In genomic region chr2:173550143-173550542, GRCh38 we compare ENCODE assay signal across 21 cellular contexts.
A peak's percentile ranks its signal among the peaks of the same experiment; 100 is the strongest.
DNase-seq lines count a peak whose midpoint lies in the region; ATAC-seq and TF ChIP-seq lines count a peak whose summit lies in the region.
"Had no signal": no experiment of that assay in that cellular context is flagged by ENCODE, and none has a peak within 500 bp of the region (broad histone marks: within the 10 kb centered on the region; RNA-seq: fewer than 3 reads in every experiment).

No MANE protein-coding gene starts in this region.

- H3K4me3 Mint-ChIP-seq in CD14-positive monocyte, result no peak overlapping the region
- H3K4me3 Mint-ChIP-seq: activated CD4-positive, alpha-beta memory T cell treated with anti-CD3 and anti-CD28 coated beads, Interleukin-2, amount 10 ng/mL, durations not matched to agents 7 days and 5 days; activated naive CD8-positive, alpha-beta T cell treated with anti-CD3 and anti-CD28 coated beads for 36 hours had no signal

- TF ChIP-seq CTCF in AG04449 (IDR thresholded peaks at IDR 0.05; ENCODE audit: insufficient read depth, low read length, missing control alignments) (no peak), fibroblast of the aortic adventitia (IDR thresholded peaks at IDR 0.05; ENCODE audit: insufficient read depth, low read length) (no peak), upper lobe of right lung (IDR thresholded peaks at IDR 0.05) (no peak), CD14-positive monocyte (IDR thresholded peaks at IDR 0.05) (no peak), GM10248 (IDR thresholded peaks at IDR 0.05; ENCODE audit: control extremely low read depth, extremely low read depth, low read depth, missing control alignments) (no peak)

- H3K4me1 ChIP-seq in GM23248 (ENCODE audit: insufficient read depth) (peaks cover 17% of the 10 kb centered on the region), upper lobe of right lung (no peaks in the 10 kb centered on the region)
- H3K4me1 ChIP-seq: HAP-1 had no signal

- peaks cover 7% of the 10 kb centered on the region for H3K4me1 Mint-ChIP-seq in CD14-positive monocyte
- H3K4me1 Mint-ChIP-seq: activated CD4-positive, alpha-beta memory T cell treated with anti-CD3 and anti-CD28 coated beads, Interleukin-2, amount 10 ng/mL, durations not matched to agents 7 days and 5 days had no signal

- peaks cover 9% of the 10 kb centered on the region for H3F3A ChIP-seq in GM23248 (ENCODE audit: insufficient read depth)

- no peaks in the 10 kb centered on the region for H4K20me1 ChIP-seq in GM23248 (ENCODE audit: insufficient read depth)

- H3K4me3 ChIP-seq in AG04449 (ENCODE audit: low read depth, low read length) (no peak overlapping the region), GM23248 (no peak overlapping the region), fibroblast of the aortic adventitia (ENCODE audit: low read depth, low read length) (no peak overlapping the region), upper lobe of right lung (no peak overlapping the region)
- H3K4me3 ChIP-seq: HAP-1 had no signal

- POLR2A ChIA-PET in AG04449 (lab: Yijun Ruan, JAX) (no interaction called here), GM10248 (lab: Yijun Ruan, JAX) (no interaction called here)

- H3K36me3 Mint-ChIP-seq in CD14-positive monocyte, result no peaks in the 10 kb centered on the region
- H3K36me3 Mint-ChIP-seq: activated naive CD8-positive, alpha-beta T cell treated with anti-CD3 and anti-CD28 coated beads for 36 hours had no signal

- intact Hi-C loops in upper lobe of right lung (cut with DNase I), result no loop called here
- intact Hi-C loops in CD14-positive monocyte (cut with micrococcal nuclease), result no loop called here

- peaks cover 9% of the 10 kb centered on the region for H3K27me3 ChIP-seq in GM23248 (replicated peaks; ENCODE audit: insufficient read depth)
- no peaks in the 10 kb centered on the region for H3K27me3 ChIP-seq in upper lobe of right lung

- H3K9ac ChIP-seq in GM23248, result no peak overlapping the region

- in situ Hi-C loops in GM23248 (cut with MboI), result no loop called here

- H3K36me3 ChIP-seq in GM23248 (ENCODE audit: low read depth), result no peaks in the 10 kb centered on the region
- no peaks in the 10 kb centered on the region for H3K36me3 ChIP-seq in upper lobe of right lung
- H3K36me3 ChIP-seq: HAP-1 had no signal

- no peak for ATAC-seq in upper lobe of right lung
- ATAC-seq: sciatic nerve had no signal

- H3K27me3 Mint-ChIP-seq in CD14-positive monocyte (ENCODE audit: low read depth in 3 of 3), result peaks cover 0 to under 1% (median 0%) of the 10 kb centered on the region in 3 donors

- H3K27ac ChIP-seq in GM23248, result no peak overlapping the region
- H3K27ac ChIP-seq in upper lobe of right lung, result no peak overlapping the region
- H3K27ac ChIP-seq: VCaP had no signal

- CTCF ChIA-PET in AG04449 (lab: Yijun Ruan, JAX), result interaction anchor here (0.8 to 1.3 kb wide), 3 partner anchors 10 to 791 kb away, joined by 3 read pairs; no protein-coding TSS in a partner anchor
- CTCF ChIA-PET in GM10248 (lab: Yijun Ruan, JAX), result interaction anchor here (1.5 kb wide), 1 partner anchor 9 kb away, joined by 4 read pairs; no protein-coding TSS in a partner anchor

- H3K9me2 ChIP-seq in GM23248 (ENCODE audit: insufficient read depth), result no peaks in the 10 kb centered on the region

- peaks cover 0 to 12% (median 2%) of the 10 kb centered on the region in 7 donors for H3K9me3 Mint-ChIP-seq in CD14-positive monocyte
- H3K9me3 Mint-ChIP-seq: activated CD4-positive, alpha-beta memory T cell treated with anti-CD3 and anti-CD28 coated beads, Interleukin-2, amount 10 ng/mL, durations not matched to agents 7 days and 5 days had no signal

- no peak overlapping the region for H2AFZ ChIP-seq in GM23248

- no peak overlapping the region for H3K27ac Mint-ChIP-seq in CD14-positive monocyte
- H3K27ac Mint-ChIP-seq: activated CD4-positive, alpha-beta memory T cell treated with anti-CD3 and anti-CD28 coated beads, Interleukin-2, amount 10 ng/mL, durations not matched to agents 7 days and 5 days; activated naive CD8-positive, alpha-beta T cell treated with anti-CD3 and anti-CD28 coated beads for 36 hours had no signal

- 0 to 6% methylated on average over 1 of the region's 1 CpG for WGBS in GM23248 (ENCODE audit: low coverage in 1 of 2, low lambda C conversion rate in 2 of 2, missing lambda C conversion rate in 2 of 2), 2 experiments

- H3K4me2 ChIP-seq in GM23248 (ENCODE audit: unreplicated experiment), result peak overlapping the region; percentile 22

- H3K9me3 ChIP-seq in GM23248 (ENCODE audit: low read depth) (no peaks in the 10 kb centered on the region), upper lobe of right lung (no peaks in the 10 kb centered on the region)
- H3K9me3 ChIP-seq: HAP-1 had no signal

- DNase-seq in AG04449 (ENCODE audit: low read depth, low spot score) (peak; percentile 59), GM23248 (peak; percentile 88), astrocyte of the hippocampus (ENCODE audit: low read depth, low spot score) (peak; percentile 19), fibroblast of the aortic adventitia (ENCODE audit: low read depth) (peak; percentile 42), upper lobe of right lung (no peak), CD14-positive monocyte (ENCODE audit: low spot score) (no peak), GM10248 (ENCODE audit: extremely low spot score) (no peak)
- DNase-seq in stimulated activated CD4-positive, alpha-beta T cell treated with anti-CD3 and anti-CD28 coated beads, Interleukin-2, amount 100 ng/mL, for 48 hours, result no peak
- DNase-seq: activated CD4-positive, alpha-beta memory T cell treated with anti-CD3 and anti-CD28 coated beads, Interleukin-2, amount 10 ng/mL, durations not matched to agents 7 days and 5 days; activated naive CD8-positive, alpha-beta T cell treated with anti-CD3 and anti-CD28 coated beads for 36 hours; activated T-cell treated with anti-CD3 and anti-CD28 coated beads, Interleukin-2, amount 50 U/mL, for 48 hours; Calu3; caudate nucleus; effector memory CD4-positive, alpha-beta T cell; GF-D8; NCI-H1436 treated with DMSO at 0.1 percent for 48 hours; occipital lobe; stimulated activated CD4-positive, alpha-beta T cell treated with anti-CD3 and anti-CD28 coated beads, Interleukin-1b, Interleukin-23, amount 100 ng/mL, for 48 hours had no signal

- H3K79me2 ChIP-seq in GM23248 (ENCODE audit: insufficient read depth), result no peaks in the 10 kb centered on the region

Comparison
In these comparisons a context has a peak if more than half of its experiments do, and no peak if none do; other contexts are left out.
1. DNase-seq: peak in AG04449 (single experiment), GM23248 (single experiment), astrocyte of the hippocampus (single experiment) and fibroblast of the aortic adventitia (single experiment); none in upper lobe of right lung (single experiment), CD14-positive monocyte (single experiment), GM10248 (single experiment) and stimulated activated CD4-positive, alpha-beta T cell treated with anti-CD3 and anti-CD28 coated beads, Interleukin-2, amount 100 ng/mL, for 48 hours (0 of 2).